In the genomic region with DNA sequence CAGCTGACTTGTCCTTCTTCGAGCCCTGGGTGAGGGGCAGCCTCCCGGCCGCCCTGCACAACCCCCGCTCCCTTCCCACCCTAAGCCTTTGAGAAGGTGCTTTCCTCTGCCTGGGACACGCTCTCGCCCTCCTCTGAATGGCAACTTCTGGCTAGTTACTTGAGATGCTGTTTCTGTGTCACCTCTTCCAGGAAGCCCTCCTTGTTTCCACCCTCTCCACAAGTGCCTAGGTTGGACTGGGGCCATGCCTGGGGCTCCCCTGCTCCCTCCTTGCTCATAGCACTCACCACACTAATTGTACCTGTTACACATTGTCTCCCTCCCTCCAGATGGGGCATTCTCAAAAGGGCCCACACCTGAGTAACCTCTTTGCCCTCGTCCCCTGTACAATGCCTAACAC, we compare ENCODE assay signal across 19 cellular contexts.
DNase-seq lines count a peak whose midpoint lies in the region; ATAC-seq, FAIRE-seq and TF ChIP-seq lines count a peak whose summit lies in the region.
"Had no signal": no experiment of that assay in that cellular context is flagged by ENCODE, and none has a peak within 500 bp of the region (broad histone marks: within the 10 kb centered on the region; RNA-seq: fewer than 3 reads in every experiment).

No MANE protein-coding gene starts in this region.

- no peaks in the 10 kb centered on the region for H3K36me3 Mint-ChIP-seq in progenitor cell of endocrine pancreas (ENCODE audit: insufficient read depth)
- H3K36me3 Mint-ChIP-seq in activated naive CD4-positive, alpha-beta T cell treated with anti-CD3 and anti-CD28 coated beads, Interleukin-2, amount 50 U/mL, for 72 hours: no peaks in the 10 kb centered on the region

- TF ChIP-seq EP300 in HepG2 (IDR thresholded peaks at IDR 0.05; ENCODE audit: low read depth in 2 of 2, low read length in 2 of 2) (no peak), HepG2 (CRISPR knock-in tag; IDR thresholded peaks at IDR 0.05; ENCODE audit: borderline replicate concordance) (no peak)

- H3K4me2 ChIP-seq in HepG2 (ENCODE audit: low read depth, low read length): no peak overlapping the region

- no peaks in the 10 kb centered on the region for H3K79me2 ChIP-seq in HepG2 (ENCODE audit: insufficient read depth, low read length)

- no peak overlapping the region for H2AFZ ChIP-seq in HepG2 (ENCODE audit: low read length)

- H3K36me3 ChIP-seq in HepG2 (replicated peaks in 1 of 2; ENCODE audit: control insufficient read depth in 1 of 2, insufficient read depth in 2 of 2, low read length in 2 of 2) (no peaks in the 10 kb centered on the region), right lobe of liver (no peaks in the 10 kb centered on the region), bronchial epithelial cell (ENCODE audit: control insufficient read depth, insufficient read depth, low read length) (no peaks in the 10 kb centered on the region)
- H3K36me3 ChIP-seq: SJCRH30 had no signal

- CTCF ChIA-PET in HepG2 (lab: Yijun Ruan, JAX; ENCODE audit: low intra/inter-chr PET ratio, low total read pairs): interaction anchor here (1.6 to 2.0 kb wide), 2 partner anchors 40 to 118 kb away, joined by 4 to 11 read pairs; no protein-coding TSS in a partner anchor

- TF ChIP-seq CTCF in HepG2 (CRISPR knock-in tag; IDR thresholded peaks at IDR 0.05) (no peak), right lobe of liver (IDR thresholded peaks at IDR 0.05) (no peak), bronchial epithelial cell (IDR thresholded peaks at IDR 0.05; ENCODE audit: insufficient read depth, low read length, severe bottlenecking) (no peak), progenitor cell of endocrine pancreas (IDR thresholded peaks at IDR 0.05; ENCODE audit: unreplicated experiment) (no peak)

- H3K4me1 Mint-ChIP-seq in progenitor cell of endocrine pancreas (ENCODE audit: low read depth): peaks cover 2% of the 10 kb centered on the region

- H3K27me3 ChIP-seq in HepG2 (ENCODE audit: control insufficient read depth in 1 of 2, insufficient read depth in 2 of 2, low read length in 2 of 2): peaks cover 15 to 59% of the 10 kb centered on the region in 2 experiments
- H3K27me3 ChIP-seq in right lobe of liver: no peaks in the 10 kb centered on the region
- H3K27me3 ChIP-seq in bronchial epithelial cell (ENCODE audit: control insufficient read depth, insufficient read depth, low read length): peaks cover 8% of the 10 kb centered on the region
- H3K27me3 ChIP-seq: SJCRH30 had no signal

- peaks cover 8% of the 10 kb centered on the region for H3K4me1 ChIP-seq in HepG2 (ENCODE audit: insufficient read depth, low read length)
- peaks cover 0 to 10% (median 5%) of the 10 kb centered on the region in 4 donors for H3K4me1 ChIP-seq in right lobe of liver

- no peak overlapping the region for H3K4me3 Mint-ChIP-seq in progenitor cell of endocrine pancreas (ENCODE audit: low read depth)

- WGBS in HepG2 (ENCODE audit: low lambda C conversion rate): 52% methylated on average over 6 of the region's 7 CpGs
- WGBS in right lobe of liver (ENCODE audit: insufficient coverage, low coverage, low lambda C conversion rate, missing lambda C conversion rate): 93% methylated on average over 5 of the region's 7 CpGs

- FAIRE-seq in HepG2 (lab: Jason Lieb, UNC) (no peak), bronchial epithelial cell (lab: Jason Lieb, UNC) (peak; percentile 62)
- FAIRE-seq: H54 had no signal

- DNase-seq in HepG2 (ENCODE audit: low spot score): no peak
- no peak for DNase-seq in right lobe of liver
- DNase-seq in bronchial epithelial cell (ENCODE audit: low read depth): no peak
- DNase-seq in progenitor cell of endocrine pancreas (ENCODE audit: low spot score, unreplicated experiment): no peak
- no peak for DNase-seq in activated naive CD4-positive, alpha-beta T cell treated with anti-CD3 and anti-CD28 coated beads, Interleukin-2, amount 50 U/mL, for 72 hours (ENCODE audit: low spot score in 2 of 2)
- no peak for DNase-seq in NCI-H2029 (lab: John Stamatoyannopoulos, UW)
- no peak for DNase-seq in EL
- DNase-seq: DMS153, DND-41, IMR-90, NCI-H1092, NCI-H1417 treated with DMSO at 0.1 percent for 48 hours, NCI-H2081 treated with DMSO at 0.1 percent for 48 hours, NCI-H2171, NCI-H748 treated with DMSO at 0.1 percent for 48 hours had no signal

- intact Hi-C loops in HepG2 (cut with micrococcal nuclease; ENCODE audit: unreplicated experiment) (loop anchor here (1.0 kb wide), 1 partner anchor 40 kb away; no protein-coding TSS in a partner anchor), right lobe of liver (cut with DNase I) (loop anchor here (5.0 to 10.0 kb wide), 2 partner anchors 74 to 116 kb away; a partner anchor contains a TSS)

- no peak overlapping the region for H3K27ac ChIP-seq in HepG2 (ENCODE audit: extremely low read length, insufficient read depth, low read length)
- no peak overlapping the region for H3K27ac ChIP-seq in right lobe of liver
- H3K27ac ChIP-seq: SJCRH30 had no signal

- H4K20me1 ChIP-seq in HepG2 (ENCODE audit: insufficient read depth, low read length): no peaks in the 10 kb centered on the region

- no peak overlapping the region for H3K9ac ChIP-seq in HepG2 (ENCODE audit: insufficient read depth, low read depth, low read length)

- H3K9me3 ChIP-seq in HepG2 (ENCODE audit: low read length): no peaks in the 10 kb centered on the region
- no peaks in the 10 kb centered on the region for H3K9me3 ChIP-seq in right lobe of liver
- H3K9me3 ChIP-seq: SJCRH30 had no signal

- TF ChIP-seq POLR2A in HepG2 (IDR thresholded peaks at IDR 0.05; ENCODE audit: insufficient read depth in 1 of 2, low read depth in 2 of 2, low read length in 2 of 2): no peak
- TF ChIP-seq POLR2A in right lobe of liver (IDR thresholded peaks at IDR 0.05): no peak

- POLR2A ChIA-PET in HepG2 (lab: Yijun Ruan, JAX): no interaction called here

- H3K9me3 Mint-ChIP-seq in progenitor cell of endocrine pancreas (ENCODE audit: low read depth): no peaks in the 10 kb centered on the region
- no peaks in the 10 kb centered on the region for H3K9me3 Mint-ChIP-seq in activated naive CD4-positive, alpha-beta T cell treated with anti-CD3 and anti-CD28 coated beads, Interleukin-2, amount 50 U/mL, for 72 hours

- H3K4me3 ChIP-seq in HepG2 (replicated peaks in 1 of 3; ENCODE audit: insufficient read depth in 1 of 3, low read depth in 2 of 3, low read length in 3 of 3) (no peak overlapping the region), right lobe of liver (no peak overlapping the region), bronchial epithelial cell (ENCODE audit: low read depth, low read length) (no peak overlapping the region)
- H3K4me3 ChIP-seq: SJCRH30 had no signal

- BruUV-seq in HepG2 (replicated peaks; lab: Mats Ljungman, UMichigan): no TSS peak

- H3K27ac Mint-ChIP-seq in progenitor cell of endocrine pancreas: peak overlapping the region; percentile 25
- no peak overlapping the region for H3K27ac Mint-ChIP-seq in activated naive CD4-positive, alpha-beta T cell treated with anti-CD3 and anti-CD28 coated beads, Interleukin-2, amount 50 U/mL, for 72 hours

- in situ Hi-C loops in HepG2 (cut with HindIII; ENCODE audit: extremely low pct_ligation_motif_present, low pct_unique_long_range_greater_than_20kb): loop anchor here (5.0 kb wide), 2 partner anchors 39 to 76 kb away; no protein-coding TSS in a partner anchor

- ATAC-seq in HepG2 (no peak), right lobe of liver (no peak)
- no peak for ATAC-seq in activated naive CD4-positive, alpha-beta T cell treated with anti-CD3 and anti-CD28 coated beads, Interleukin-2, amount 50 U/mL, for 72 hours
- ATAC-seq: Right ventricle myocardium inferior, SK-N-SH treated with all-trans-retinoic acid at 6 μM for 48 hours had no signal

- no peak for TF ChIP-seq RAD21 in HepG2 (CRISPR knock-in tag; IDR thresholded peaks at IDR 0.05)

- H3K27me3 Mint-ChIP-seq in progenitor cell of endocrine pancreas: peaks cover 63% of the 10 kb centered on the region

TF ChIP-seq in HepG2, 621 proteins besides CTCF, POLR2A, EP300 and RAD21:
- TF ChIP-seq ZFX (CRISPR knock-in tag; IDR thresholded peaks at IDR 0.05; ENCODE audit: low read depth) (0 out of 2 replicates have a peak, but pooled peaks have one; percentile 9), IRF2 (CRISPR knock-in tag; IDR thresholded peaks at IDR 0.05) (no peak)
